In the genomic region with DNA sequence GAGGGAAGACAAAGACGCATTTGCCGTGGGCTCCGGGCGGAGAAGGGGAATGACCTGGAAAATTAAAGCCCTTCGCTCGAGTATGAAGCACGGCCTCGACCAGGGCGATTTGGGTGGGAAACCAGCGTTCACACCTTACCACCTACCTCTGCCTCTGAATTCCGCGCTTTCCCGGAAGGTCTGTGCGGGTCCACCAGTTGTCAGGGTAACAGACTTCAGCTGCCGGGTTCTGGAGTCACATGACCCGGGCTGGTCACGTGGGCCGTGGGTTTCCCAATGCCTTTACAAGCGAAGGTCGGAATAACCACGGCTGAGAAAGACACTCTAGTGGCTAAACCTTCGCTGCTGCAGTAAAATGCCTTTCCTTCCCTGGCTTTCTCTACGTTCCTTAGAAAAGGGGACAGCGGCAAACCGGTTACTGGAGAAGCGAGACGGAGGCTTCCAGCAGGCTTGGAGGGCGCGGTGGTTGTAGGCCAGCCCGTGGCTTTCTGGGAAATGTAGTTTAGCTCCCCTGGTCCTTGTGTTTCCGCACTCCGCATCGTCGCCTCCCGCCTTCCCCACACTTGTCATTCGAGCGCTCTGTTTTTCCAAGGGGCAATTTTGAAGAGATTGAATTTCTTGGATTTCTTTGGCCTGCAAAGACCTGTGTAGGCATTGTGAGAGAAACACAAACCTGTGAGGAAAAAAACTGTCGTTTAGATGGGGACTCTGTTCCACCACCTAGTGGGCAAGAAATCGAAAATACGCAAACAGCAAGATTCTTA, we compare ENCODE assay signal across 1 cellular context.
TF ChIP-seq lines count a peak whose summit lies in the region.

A gene with protein sequence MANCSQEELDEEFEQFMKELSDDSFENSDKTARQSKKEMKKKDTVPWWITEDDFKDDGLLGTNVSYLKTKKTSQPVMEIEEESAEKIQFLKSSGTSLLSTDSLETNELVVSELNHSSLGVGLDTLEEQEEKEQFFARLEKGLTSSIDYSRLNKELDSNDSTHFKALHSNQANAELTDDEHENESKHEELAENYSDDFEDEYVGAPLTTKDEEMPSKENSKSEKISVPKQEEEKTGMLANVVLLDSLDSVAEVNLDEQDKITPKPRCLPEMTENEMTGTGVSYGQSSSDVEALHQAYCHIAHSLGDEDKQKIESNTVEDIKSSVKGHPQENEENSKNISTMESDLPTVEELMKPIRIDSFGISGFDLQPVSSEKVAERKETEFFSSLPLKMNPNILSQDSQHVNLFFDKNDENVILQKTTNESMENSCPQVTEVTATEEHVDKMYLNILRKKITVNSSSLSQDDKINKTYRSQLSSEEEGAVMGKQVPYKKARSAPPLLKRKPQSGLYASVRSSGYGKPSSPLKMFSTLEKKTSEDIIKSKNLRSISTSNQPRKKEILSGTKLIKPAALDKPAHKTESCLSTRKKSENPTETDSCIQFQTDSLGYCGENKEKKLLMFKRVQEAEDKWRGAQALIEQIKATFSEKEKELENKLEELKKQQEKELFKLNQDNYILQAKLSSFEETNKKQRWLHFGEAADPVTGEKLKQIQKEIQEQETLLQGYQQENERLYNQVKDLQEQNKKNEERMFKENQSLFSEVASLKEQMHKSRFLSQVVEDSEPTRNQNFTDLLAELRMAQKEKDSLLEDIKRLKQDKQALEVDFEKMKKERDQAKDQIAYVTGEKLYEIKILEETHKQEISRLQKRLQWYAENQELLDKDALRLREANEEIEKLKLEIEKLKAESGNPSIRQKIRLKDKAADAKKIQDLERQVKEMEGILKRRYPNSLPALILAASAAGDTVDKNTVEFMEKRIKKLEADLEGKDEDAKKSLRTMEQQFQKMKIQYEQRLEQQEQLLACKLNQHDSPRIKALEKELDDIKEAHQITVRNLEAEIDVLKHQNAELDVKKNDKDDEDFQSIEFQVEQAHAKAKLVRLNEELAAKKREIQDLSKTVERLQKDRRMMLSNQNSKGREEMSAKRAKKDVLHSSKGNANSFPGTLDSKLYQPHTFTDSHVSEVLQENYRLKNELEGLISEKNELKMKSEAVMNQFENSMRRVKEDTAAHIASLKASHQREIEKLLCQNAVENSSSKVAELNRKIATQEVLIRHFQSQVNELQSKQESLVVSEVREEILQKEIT (N-terminal part only) (minus strand): TSS at position 210 of the 764 bp plus-strand sequence. CDS start 1,250 bp downstream, outside the sequence.

TF ChIP-seq in HEK293, 187 proteins besides CTCF, POLR2A, EP300 and RAD21 (continued from another document and continues in another):
- TF ChIP-seq ZNF404 (tag by site-specific recombination; IDR thresholded peaks at IDR 0.05) (no peak), ZNF266 (tag by site-specific recombination; IDR thresholded peaks at IDR 0.05; ENCODE audit: low read depth) (no peak), ZNF140 (tag by site-specific recombination; IDR thresholded peaks at IDR 0.05) (no peak), ZNF624 (tag by site-specific recombination; IDR thresholded peaks at IDR 0.05) (no peak), TRIM28 (IDR thresholded peaks at IDR 0.05; ENCODE audit: borderline replicate concordance, low read length) (peak; percentile 85), PRDM1 (tag by site-specific recombination; IDR thresholded peaks at IDR 0.05) (no peak), ZNF366 (tag by site-specific recombination; conservative IDR thresholded peaks at IDR 0.05) (peak; percentile 80), RBAK (tag by site-specific recombination; IDR thresholded peaks at IDR 0.05) (no peak), ZNF433 (tag by site-specific recombination; IDR thresholded peaks at IDR 0.05; ENCODE audit: low read depth) (no peak), ZSCAN30 (tag by site-specific recombination; IDR thresholded peaks at IDR 0.05) (no peak; the same call in 1 of the 2 replicates), ZNF549 (tag by site-specific recombination; IDR thresholded peaks at IDR 0.05) (no peak), ZNF292 (tag by site-specific recombination; IDR thresholded peaks at IDR 0.05; ENCODE audit: borderline replicate concordance, low read depth) (no peak), ZXDB (tag by site-specific recombination; IDR thresholded peaks at IDR 0.05) (peak; percentile 98), ZNF16 (tag by site-specific recombination; IDR thresholded peaks at IDR 0.05; ENCODE audit: low read depth) (no peak), ZSCAN23 (tag by site-specific recombination; IDR thresholded peaks at IDR 0.05) (no peak), ZNF37A (tag by site-specific recombination; IDR thresholded peaks at IDR 0.05) (no peak), ZNF843 (tag by site-specific recombination; IDR thresholded peaks at IDR 0.05) (no peak; the same call in none of the 2 replicates), ZNF175 (tag by site-specific recombination; IDR thresholded peaks at IDR 0.05) (no peak), ZNF677 (tag by site-specific recombination; IDR thresholded peaks at IDR 0.05) (no peak), ZNF623 (tag by site-specific recombination; IDR thresholded peaks at IDR 0.05) (no peak), BCL11B (tag by site-specific recombination; IDR thresholded peaks at IDR 0.05; ENCODE audit: low read depth) (no peak), ZIC2 (tag by site-specific recombination; IDR thresholded peaks at IDR 0.05) (no peak; the same call in 1 of the 2 replicates), ZNF777 (tag by site-specific recombination; IDR thresholded peaks at IDR 0.05; ENCODE audit: borderline replicate concordance) (no peak), ZNF121 (tag by site-specific recombination; IDR thresholded peaks at IDR 0.05) (no peak), ZNF138 (tag by site-specific recombination; IDR thresholded peaks at IDR 0.05; ENCODE audit: borderline replicate concordance) (no peak)
- TF ChIP-seq, protein P1, sequence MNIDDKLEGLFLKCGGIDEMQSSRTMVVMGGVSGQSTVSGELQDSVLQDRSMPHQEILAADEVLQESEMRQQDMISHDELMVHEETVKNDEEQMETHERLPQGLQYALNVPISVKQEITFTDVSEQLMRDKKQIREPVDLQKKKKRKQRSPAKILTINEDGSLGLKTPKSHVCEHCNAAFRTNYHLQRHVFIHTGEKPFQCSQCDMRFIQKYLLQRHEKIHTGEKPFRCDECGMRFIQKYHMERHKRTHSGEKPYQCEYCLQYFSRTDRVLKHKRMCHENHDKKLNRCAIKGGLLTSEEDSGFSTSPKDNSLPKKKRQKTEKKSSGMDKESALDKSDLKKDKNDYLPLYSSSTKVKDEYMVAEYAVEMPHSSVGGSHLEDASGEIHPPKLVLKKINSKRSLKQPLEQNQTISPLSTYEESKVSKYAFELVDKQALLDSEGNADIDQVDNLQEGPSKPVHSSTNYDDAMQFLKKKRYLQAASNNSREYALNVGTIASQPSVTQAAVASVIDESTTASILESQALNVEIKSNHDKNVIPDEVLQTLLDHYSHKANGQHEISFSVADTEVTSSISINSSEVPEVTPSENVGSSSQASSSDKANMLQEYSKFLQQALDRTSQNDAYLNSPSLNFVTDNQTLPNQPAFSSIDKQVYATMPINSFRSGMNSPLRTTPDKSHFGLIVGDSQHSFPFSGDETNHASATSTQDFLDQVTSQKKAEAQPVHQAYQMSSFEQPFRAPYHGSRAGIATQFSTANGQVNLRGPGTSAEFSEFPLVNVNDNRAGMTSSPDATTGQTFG (tag by site-specific recombination; IDR thresholded peaks at IDR 0.05; ENCODE audit: borderline replicate concordance) = no peak
- TF ChIP-seq, protein P2, sequence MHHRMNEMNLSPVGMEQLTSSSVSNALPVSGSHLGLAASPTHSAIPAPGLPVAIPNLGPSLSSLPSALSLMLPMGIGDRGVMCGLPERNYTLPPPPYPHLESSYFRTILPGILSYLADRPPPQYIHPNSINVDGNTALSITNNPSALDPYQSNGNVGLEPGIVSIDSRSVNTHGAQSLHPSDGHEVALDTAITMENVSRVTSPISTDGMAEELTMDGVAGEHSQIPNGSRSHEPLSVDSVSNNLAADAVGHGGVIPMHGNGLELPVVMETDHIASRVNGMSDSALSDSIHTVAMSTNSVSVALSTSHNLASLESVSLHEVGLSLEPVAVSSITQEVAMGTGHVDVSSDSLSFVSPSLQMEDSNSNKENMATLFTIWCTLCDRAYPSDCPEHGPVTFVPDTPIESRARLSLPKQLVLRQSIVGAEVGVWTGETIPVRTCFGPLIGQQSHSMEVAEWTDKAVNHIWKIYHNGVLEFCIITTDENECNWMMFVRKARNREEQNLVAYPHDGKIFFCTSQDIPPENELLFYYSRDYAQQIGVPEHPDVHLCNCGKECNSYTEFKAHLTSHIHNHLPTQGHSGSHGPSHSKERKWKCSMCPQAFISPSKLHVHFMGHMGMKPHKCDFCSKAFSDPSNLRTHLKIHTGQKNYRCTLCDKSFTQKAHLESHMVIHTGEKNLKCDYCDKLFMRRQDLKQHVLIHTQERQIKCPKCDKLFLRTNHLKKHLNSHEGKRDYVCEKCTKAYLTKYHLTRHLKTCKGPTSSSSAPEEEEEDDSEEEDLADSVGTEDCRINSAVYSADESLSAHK (tag by site-specific recombination; IDR thresholded peaks at IDR 0.05) = peak; percentile 53
- TF ChIP-seq, protein P3, sequence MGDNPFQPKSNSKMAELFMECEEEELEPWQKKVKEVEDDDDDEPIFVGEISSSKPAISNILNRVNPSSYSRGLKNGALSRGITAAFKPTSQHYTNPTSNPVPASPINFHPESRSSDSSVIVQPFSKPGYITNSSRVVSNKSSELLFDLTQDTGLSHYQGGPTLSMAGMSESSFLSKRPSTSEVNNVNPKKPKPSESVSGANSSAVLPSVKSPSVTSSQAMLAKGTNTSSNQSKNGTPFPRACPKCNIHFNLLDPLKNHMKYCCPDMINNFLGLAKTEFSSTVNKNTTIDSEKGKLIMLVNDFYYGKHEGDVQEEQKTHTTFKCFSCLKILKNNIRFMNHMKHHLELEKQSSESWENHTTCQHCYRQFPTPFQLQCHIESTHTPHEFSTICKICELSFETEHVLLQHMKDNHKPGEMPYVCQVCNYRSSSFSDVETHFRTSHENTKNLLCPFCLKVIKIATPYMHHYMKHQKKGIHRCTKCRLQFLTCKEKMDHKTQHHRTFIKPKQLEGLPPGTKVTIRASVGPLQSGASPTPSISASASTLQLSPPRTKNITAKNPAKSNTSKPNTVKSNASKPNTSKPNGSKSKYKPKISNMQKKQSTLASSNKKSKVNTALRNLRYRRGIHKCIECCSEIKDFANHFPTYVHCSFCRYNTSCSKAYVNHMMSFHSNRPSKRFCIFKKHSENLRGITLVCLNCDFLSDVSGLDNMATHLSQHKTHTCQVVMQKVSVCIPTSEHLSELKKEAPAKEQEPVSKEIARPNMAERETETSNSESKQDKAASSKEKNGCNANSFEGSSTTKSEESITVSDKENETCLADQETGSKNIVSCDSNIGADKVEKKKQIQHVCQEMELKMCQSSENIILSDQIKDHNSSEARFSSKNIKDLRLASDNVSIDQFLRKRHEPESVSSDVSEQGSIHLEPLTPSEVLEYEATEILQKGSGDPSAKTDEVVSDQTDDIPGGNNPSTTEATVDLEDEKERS (tag by site-specific recombination; IDR thresholded peaks at IDR 0.05) = no peak
- TF ChIP-seq, protein P4, sequence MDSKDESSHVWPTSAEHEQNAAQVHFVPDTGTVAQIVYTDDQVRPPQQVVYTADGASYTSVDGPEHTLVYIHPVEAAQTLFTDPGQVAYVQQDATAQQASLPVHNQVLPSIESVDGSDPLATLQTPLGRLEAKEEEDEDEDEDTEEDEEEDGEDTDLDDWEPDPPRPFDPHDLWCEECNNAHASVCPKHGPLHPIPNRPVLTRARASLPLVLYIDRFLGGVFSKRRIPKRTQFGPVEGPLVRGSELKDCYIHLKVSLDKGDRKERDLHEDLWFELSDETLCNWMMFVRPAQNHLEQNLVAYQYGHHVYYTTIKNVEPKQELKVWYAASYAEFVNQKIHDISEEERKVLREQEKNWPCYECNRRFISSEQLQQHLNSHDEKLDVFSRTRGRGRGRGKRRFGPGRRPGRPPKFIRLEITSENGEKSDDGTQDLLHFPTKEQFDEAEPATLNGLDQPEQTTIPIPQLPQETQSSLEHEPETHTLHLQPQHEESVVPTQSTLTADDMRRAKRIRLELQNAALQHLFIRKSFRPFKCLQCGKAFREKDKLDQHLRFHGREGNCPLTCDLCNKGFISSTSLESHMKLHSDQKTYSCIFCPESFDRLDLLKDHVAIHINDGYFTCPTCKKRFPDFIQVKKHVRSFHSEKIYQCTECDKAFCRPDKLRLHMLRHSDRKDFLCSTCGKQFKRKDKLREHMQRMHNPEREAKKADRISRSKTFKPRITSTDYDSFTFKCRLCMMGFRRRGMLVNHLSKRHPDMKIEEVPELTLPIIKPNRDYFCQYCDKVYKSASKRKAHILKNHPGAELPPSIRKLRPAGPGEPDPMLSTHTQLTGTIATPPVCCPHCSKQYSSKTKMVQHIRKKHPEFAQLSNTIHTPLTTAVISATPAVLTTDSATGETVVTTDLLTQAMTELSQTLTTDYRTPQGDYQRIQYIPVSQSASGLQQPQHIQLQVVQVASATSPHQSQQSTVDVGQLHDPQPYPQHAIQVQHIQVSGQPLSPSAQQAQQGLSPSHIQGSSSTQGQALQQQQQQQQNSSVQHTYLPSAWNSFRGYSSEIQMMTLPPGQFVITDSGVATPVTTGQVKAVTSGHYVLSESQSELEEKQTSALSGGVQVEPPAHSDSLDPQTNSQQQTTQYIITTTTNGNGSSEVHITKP (tag by site-specific recombination; IDR thresholded peaks at IDR 0.05) = peak; percentile 96
- TF ChIP-seq, protein P5, sequence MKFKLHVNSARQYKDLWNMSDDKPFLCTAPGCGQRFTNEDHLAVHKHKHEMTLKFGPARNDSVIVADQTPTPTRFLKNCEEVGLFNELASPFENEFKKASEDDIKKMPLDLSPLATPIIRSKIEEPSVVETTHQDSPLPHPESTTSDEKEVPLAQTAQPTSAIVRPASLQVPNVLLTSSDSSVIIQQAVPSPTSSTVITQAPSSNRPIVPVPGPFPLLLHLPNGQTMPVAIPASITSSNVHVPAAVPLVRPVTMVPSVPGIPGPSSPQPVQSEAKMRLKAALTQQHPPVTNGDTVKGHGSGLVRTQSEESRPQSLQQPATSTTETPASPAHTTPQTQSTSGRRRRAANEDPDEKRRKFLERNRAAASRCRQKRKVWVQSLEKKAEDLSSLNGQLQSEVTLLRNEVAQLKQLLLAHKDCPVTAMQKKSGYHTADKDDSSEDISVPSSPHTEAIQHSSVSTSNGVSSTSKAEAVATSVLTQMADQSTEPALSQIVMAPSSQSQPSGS (tag by site-specific recombination; IDR thresholded peaks at IDR 0.05; ENCODE audit: low read depth) = no peak
- TF ChIP-seq, protein P6, sequence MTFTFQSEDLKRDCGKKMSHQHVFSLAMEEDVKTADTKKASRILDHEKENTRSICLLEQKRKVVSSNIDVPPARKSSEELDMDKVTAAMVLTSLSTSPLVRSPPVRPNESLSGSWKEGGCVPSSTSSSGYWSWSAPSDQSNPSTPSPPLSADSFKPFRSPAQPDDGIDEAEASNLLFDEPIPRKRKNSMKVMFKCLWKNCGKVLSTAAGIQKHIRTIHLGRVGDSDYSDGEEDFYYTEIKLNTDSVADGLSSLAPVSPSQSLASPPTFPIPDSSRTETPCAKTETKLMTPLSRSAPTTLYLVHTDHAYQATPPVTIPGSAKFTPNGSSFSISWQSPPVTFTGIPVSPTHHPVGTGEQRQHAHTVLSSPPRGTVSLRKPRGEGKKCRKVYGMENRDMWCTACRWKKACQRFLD (tag by site-specific recombination; IDR thresholded peaks at IDR 0.05) = peak; percentile 67; the same call in 1 of the 2 replicates
- TF ChIP-seq, protein P7, sequence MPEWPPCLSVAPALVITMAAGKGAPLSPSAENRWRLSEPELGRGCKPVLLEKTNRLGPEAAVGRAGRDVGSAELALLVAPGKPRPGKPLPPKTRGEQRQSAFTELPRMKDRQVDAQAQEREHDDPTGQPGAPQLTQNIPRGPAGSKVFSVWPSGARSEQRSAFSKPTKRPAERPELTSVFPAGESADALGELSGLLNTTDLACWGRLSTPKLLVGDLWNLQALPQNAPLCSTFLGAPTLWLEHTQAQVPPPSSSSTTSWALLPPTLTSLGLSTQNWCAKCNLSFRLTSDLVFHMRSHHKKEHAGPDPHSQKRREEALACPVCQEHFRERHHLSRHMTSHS (tag by site-specific recombination; IDR thresholded peaks at IDR 0.05) = no peak
